ENCODE assay signal across 25 cellular contexts in genomic region chr9:37522971-37523370, GRCh38.
"Had no signal": no experiment of that assay in that cellular context is flagged by ENCODE, and none has a peak within 500 bp of the region (broad histone marks: within the 10 kb centered on the region; RNA-seq: fewer than 3 reads in every experiment).

No MANE protein-coding gene starts in this region.

- H3K4me1 ChIP-seq: esophagus squamous epithelium, gastrocnemius medialis, heart right ventricle, left lung, lower lobe of right lung had no signal

- H3K27me3 ChIP-seq: dorsolateral prefrontal cortex, esophagus squamous epithelium, gastrocnemius medialis, heart right ventricle, left lung had no signal

- H3K27me3 Mint-ChIP-seq: naive thymus-derived CD4-positive, alpha-beta T cell had no signal

- H3K27ac ChIP-seq: coronary artery, dorsolateral prefrontal cortex, esophagus squamous epithelium, gastrocnemius medialis, heart right ventricle, left lung, lower lobe of right lung had no signal

- ATAC-seq: esophagus mucosa; heart right ventricle; left cardiac atrium; left lung; left ventricle myocardium superior; lower lobe of right lung; naive thymus-derived CD4-positive, alpha-beta T cell had no signal

- DNase-seq: dermis blood vessel endothelial cell; dorsolateral prefrontal cortex; effector CD4-positive, alpha-beta T cell; effector memory CD4-positive, alpha-beta T cell; esophagus squamous epithelium; foreskin fibroblast; foreskin melanocyte; gastrocnemius medialis; glutamatergic neuron; head of caudate nucleus; heart right ventricle; hippocampal formation; left cardiac atrium; left lung; left ventricle myocardium superior; lower lobe of right lung; mesendoderm; midbrain; naive thymus-derived CD4-positive, alpha-beta T cell had no signal

- H3K9me3 ChIP-seq: esophagus squamous epithelium, gastrocnemius medialis, heart right ventricle, left lung, lower lobe of right lung had no signal

- H3K4me3 Mint-ChIP-seq: naive thymus-derived CD4-positive, alpha-beta T cell had no signal

- H3K27ac Mint-ChIP-seq: naive thymus-derived CD4-positive, alpha-beta T cell had no signal

- H3K4me1 Mint-ChIP-seq: naive thymus-derived CD4-positive, alpha-beta T cell had no signal

- H3K4me3 ChIP-seq: coronary artery, dorsolateral prefrontal cortex, esophagus squamous epithelium, gastrocnemius medialis, heart right ventricle, left lung, lower lobe of right lung had no signal

- FAIRE-seq: colon, endothelial cell of umbilical vein, islet of Langerhans, keratinocyte had no signal
